Comparison of ENCODE assay signal across 30 cellular contexts in genomic region chr4:15577508-15577907, GRCh38.
DNase-seq lines count a peak whose midpoint lies in the region; ATAC-seq and TF ChIP-seq lines count a peak whose summit lies in the region.
"Had no signal": no experiment of that assay in that cellular context is flagged by ENCODE, and none has a peak within 500 bp of the region (broad histone marks: within the 10 kb centered on the region; RNA-seq: fewer than 3 reads in every experiment).

No MANE protein-coding gene starts in this region.

- intact Hi-C loops in IMR-90 (cut with micrococcal nuclease): no loop called here

- peaks cover 9% of the 10 kb centered on the region; the same call in 1 of the 2 replicates for H3K36me3 ChIP-seq in IMR-90 (ENCODE audit: control insufficient read depth, insufficient read depth, low read length)
- H3K36me3 ChIP-seq: breast epithelium, colonic mucosa, HAP-1 had no signal

- H3K9me3 Mint-ChIP-seq in activated CD4-positive, alpha-beta memory T cell treated with anti-CD3 and anti-CD28 coated beads, Interleukin-2, amount 10 ng/mL, durations not matched to agents 7 days and 5 days: no peaks in the 10 kb centered on the region
- H3K9me3 Mint-ChIP-seq: activated naive CD8-positive, alpha-beta T cell treated with anti-CD3 and anti-CD28 coated beads, Interleukin-2, amount 50 U/mL, for 24 hours; activated T-cell treated with anti-CD3 and anti-CD28 coated beads, Interleukin-2, amount 50 U/mL, for 4 hours; mesothelial cell of epicardium; naive B cell; stimulated activated naive CD8-positive, alpha-beta T cell treated with anti-CD3 and anti-CD28 coated beads, Interleukin-15, amount 100 ng/mL, for 72 hours had no signal

- H3K27ac ChIP-seq in IMR-90 (ENCODE audit: insufficient read depth, low read length): no peak overlapping the region
- H3K27ac ChIP-seq: breast epithelium, colonic mucosa, PC-9, tibial artery, VCaP had no signal

- no peaks in the 10 kb centered on the region for H3K27me3 ChIP-seq in IMR-90 (ENCODE audit: control insufficient read depth, insufficient read depth, low read length)
- H3K27me3 ChIP-seq: breast epithelium, colonic mucosa, tibial artery had no signal

- peaks cover 0 to 2% of the 10 kb centered on the region in 2 experiments; a peak in 1 of 4 replicates for H3K79me1 ChIP-seq in IMR-90 (ENCODE audit: low read depth in 1 of 2, low read length in 2 of 2)

- H4K91ac ChIP-seq in IMR-90 (ENCODE audit: insufficient read depth, low read depth, low read length): no peak overlapping the region

- H3K14ac ChIP-seq in IMR-90 (replicated peaks; ENCODE audit: low read depth, low read length): no peak overlapping the region

- no peak overlapping the region for H2AFZ ChIP-seq in IMR-90 (replicated peaks; ENCODE audit: low read length, poor library complexity)
- H2AFZ ChIP-seq: PC-9 had no signal

- peaks cover 3% of the 10 kb centered on the region; the same call in 1 of the 2 replicates for H3K9me1 ChIP-seq in IMR-90 (ENCODE audit: insufficient read depth, low read length)

- in situ Hi-C loops in IMR-90 (cut with MboI; ENCODE audit: low sequenced_read_pairs): no loop called here

- no peaks in the 10 kb centered on the region for H4K20me1 ChIP-seq in IMR-90 (ENCODE audit: insufficient read depth, low read length)

- no peak overlapping the region for H2BK20ac ChIP-seq in IMR-90 (ENCODE audit: low read depth, low read length)

- DNase-seq in AG10803 (ENCODE audit: low read depth): peak; percentile 29
- DNase-seq in IMR-90: peak; percentile 67
- peak; percentile 38 for DNase-seq in fibroblast of peridontal ligament (ENCODE audit: extremely low read depth)
- DNase-seq in renal cortical epithelial cell (ENCODE audit: low read depth): peak; percentile 36
- no peak for DNase-seq in activated CD4-positive, alpha-beta memory T cell treated with anti-CD3 and anti-CD28 coated beads, Interleukin-2, amount 10 ng/mL, durations not matched to agents 7 days and 5 days
- no peak for DNase-seq in NCI-H526 treated with DMSO at 0.1 percent for 48 hours (lab: John Stamatoyannopoulos, UW)
- DNase-seq: activated CD4-positive, alpha-beta T cell treated with anti-CD3 and anti-CD28 coated beads for 4 hours; activated gamma-delta T cell treated with Interleukin-2 at 50 U/mL for 16 hours; activated naive CD8-positive, alpha-beta T cell treated with anti-CD3 and anti-CD28 coated beads, Interleukin-2, amount 50 U/mL, for 24 hours; activated T-cell treated with anti-CD3 and anti-CD28 coated beads, Interleukin-2, amount 50 U/mL, for 4 hours; CD4-positive, CD25-positive, alpha-beta regulatory T cell; colonic mucosa; left ventricle myocardium superior; naive B cell; NCI-H1105; NCI-H2029 treated with DMSO at 0.1 percent for 48 hours; NCI-H526; nucleus accumbens; PC-9; Right ventricle myocardium superior; small intestine; stimulated activated naive CD8-positive, alpha-beta T cell treated with anti-CD3 and anti-CD28 coated beads, Interleukin-15, amount 100 ng/mL, for 72 hours; tibial artery had no signal

- no peak overlapping the region for H2AK9ac ChIP-seq in IMR-90 (replicated peaks; ENCODE audit: low read depth, low read length, poor library complexity)

- H3K4ac ChIP-seq in IMR-90 (ENCODE audit: low read depth, low read length): no peak overlapping the region

- no peak overlapping the region for H2BK120ac ChIP-seq in IMR-90 (ENCODE audit: low read depth, low read length)

- no peak overlapping the region for H4K8ac ChIP-seq in IMR-90 (ENCODE audit: low read depth in 2 of 2, low read length in 2 of 2)

- H3K56ac ChIP-seq in IMR-90 (ENCODE audit: extremely low read depth, insufficient read depth, low read length): no peak overlapping the region

- no peaks in the 10 kb centered on the region for H3K4me1 Mint-ChIP-seq in activated CD4-positive, alpha-beta memory T cell treated with anti-CD3 and anti-CD28 coated beads, Interleukin-2, amount 10 ng/mL, durations not matched to agents 7 days and 5 days
- H3K4me1 Mint-ChIP-seq: activated naive CD8-positive, alpha-beta T cell treated with anti-CD3 and anti-CD28 coated beads, Interleukin-2, amount 50 U/mL, for 24 hours; CD4-positive, CD25-positive, alpha-beta regulatory T cell; mesothelial cell of epicardium; stimulated activated naive CD8-positive, alpha-beta T cell treated with anti-CD3 and anti-CD28 coated beads, Interleukin-15, amount 100 ng/mL, for 72 hours had no signal

- H2BK15ac ChIP-seq in IMR-90 (ENCODE audit: low read depth, low read length): no peak overlapping the region

- no peaks in the 10 kb centered on the region for H3K36me3 Mint-ChIP-seq in activated CD4-positive, alpha-beta memory T cell treated with anti-CD3 and anti-CD28 coated beads, Interleukin-2, amount 10 ng/mL, durations not matched to agents 7 days and 5 days (ENCODE audit: low read depth)
- H3K36me3 Mint-ChIP-seq: naive B cell had no signal

- POLR2A ChIA-PET in IMR-90 (lab: Charles Lee; ENCODE audit: unreplicated experiment): no interaction called here
- POLR2A ChIA-PET in activated CD4-positive, alpha-beta memory T cell treated with anti-CD3 and anti-CD28 coated beads, Interleukin-2, amount 10 ng/mL, durations not matched to agents 7 days and 5 days (lab: Charles Lee): interaction anchor here (0.5 to 1.5 kb wide), 2 partner anchors 11 to 789 kb away, joined by 3 to 4 read pairs; no protein-coding TSS in a partner anchor

- no peaks in the 10 kb centered on the region for H3K27me3 Mint-ChIP-seq in activated CD4-positive, alpha-beta memory T cell treated with anti-CD3 and anti-CD28 coated beads, Interleukin-2, amount 10 ng/mL, durations not matched to agents 7 days and 5 days
- H3K27me3 Mint-ChIP-seq: activated naive CD8-positive, alpha-beta T cell treated with anti-CD3 and anti-CD28 coated beads, Interleukin-2, amount 50 U/mL, for 24 hours; CD4-positive, CD25-positive, alpha-beta regulatory T cell; naive B cell; stimulated activated naive CD8-positive, alpha-beta T cell treated with anti-CD3 and anti-CD28 coated beads, Interleukin-15, amount 100 ng/mL, for 72 hours had no signal

- H3K4me2 ChIP-seq in IMR-90 (ENCODE audit: low read depth, low read length): no peak overlapping the region
- H3K4me2 ChIP-seq: PC-9 had no signal

- TF ChIP-seq CTCF in AG10803 (conservative IDR thresholded peaks at IDR 0.05; ENCODE audit: low read length) (no peak), IMR-90 (conservative IDR thresholded peaks at IDR 0.05; ENCODE audit: low read depth, low read length) (no peak)

- CTCF ChIA-PET in IMR-90 (lab: Yijun Ruan, JAX): no interaction called here
- CTCF ChIA-PET in activated CD4-positive, alpha-beta memory T cell treated with anti-CD3 and anti-CD28 coated beads, Interleukin-2, amount 10 ng/mL, durations not matched to agents 7 days and 5 days (lab: Charles Lee): no interaction called here

- H3K27ac Mint-ChIP-seq in activated CD4-positive, alpha-beta memory T cell treated with anti-CD3 and anti-CD28 coated beads, Interleukin-2, amount 10 ng/mL, durations not matched to agents 7 days and 5 days: no peak overlapping the region
- H3K27ac Mint-ChIP-seq: activated naive CD8-positive, alpha-beta T cell treated with anti-CD3 and anti-CD28 coated beads, Interleukin-2, amount 50 U/mL, for 24 hours; CD4-positive, CD25-positive, alpha-beta regulatory T cell; mesothelial cell of epicardium had no signal

- dilution Hi-C loops in IMR-90 (cut with HindIII; ENCODE audit: low sequenced_read_pairs, unreplicated experiment): no loop called here

- H3K4me3 ChIP-seq in AG10803 (ENCODE audit: low read length) (no peak overlapping the region), IMR-90 (ENCODE audit: insufficient read depth, low read depth, low read length) (no peak overlapping the region)
- H3K4me3 ChIP-seq: breast epithelium, colonic mucosa, HAP-1, K562, PC-9, tibial artery had no signal

- BruUV-seq in IMR-90 (replicated peaks; lab: Mats Ljungman, UMichigan): no TSS peak

- H3K4me1 ChIP-seq in IMR-90 (ENCODE audit: control insufficient read depth, insufficient read depth, low read length): peaks cover 2% of the 10 kb centered on the region
- H3K4me1 ChIP-seq: breast epithelium, colonic mucosa, HAP-1 had no signal

- no peak overlapping the region for H3K18ac ChIP-seq in IMR-90 (ENCODE audit: low read depth, low read length)

- no peak overlapping the region for H3K9ac ChIP-seq in IMR-90 (ENCODE audit: low read depth, low read length)

- H2AK5ac ChIP-seq in IMR-90 (ENCODE audit: low read depth, low read length): no peak overlapping the region

- ATAC-seq in IMR-90 (ENCODE audit: low read depth) (peak; percentile 85), GM21381 (IDR thresholded peaks at IDR 0.05; ENCODE audit: unreplicated experiment) (no peak)
- ATAC-seq: activated naive CD8-positive, alpha-beta T cell treated with anti-CD3 and anti-CD28 coated beads, Interleukin-2, amount 50 U/mL, for 24 hours; activated T-cell treated with anti-CD3 and anti-CD28 coated beads, Interleukin-2, amount 50 U/mL, for 4 hours; esophagus mucosa; K562; left ventricle myocardium superior; stimulated activated naive CD8-positive, alpha-beta T cell treated with anti-CD3 and anti-CD28 coated beads, Interleukin-15, amount 100 ng/mL, for 72 hours had no signal

- H3K23ac ChIP-seq in IMR-90 (ENCODE audit: low read depth, low read length): no peak overlapping the region

- no peak for TF ChIP-seq RAD21 in IMR-90 (IDR thresholded peaks at IDR 0.05; ENCODE audit: low read length)

- no peak overlapping the region for H2BK5ac ChIP-seq in IMR-90 (ENCODE audit: low read depth, low read length, poor library complexity, severe bottlenecking)

- TF ChIP-seq POLR2A in IMR-90 (IDR thresholded peaks at IDR 0.05; ENCODE audit: low read depth, low read length): no peak

- no peak overlapping the region for H3K4me3 Mint-ChIP-seq in activated CD4-positive, alpha-beta memory T cell treated with anti-CD3 and anti-CD28 coated beads, Interleukin-2, amount 10 ng/mL, durations not matched to agents 7 days and 5 days
- H3K4me3 Mint-ChIP-seq: activated naive CD8-positive, alpha-beta T cell treated with anti-CD3 and anti-CD28 coated beads, Interleukin-2, amount 50 U/mL, for 24 hours; activated T-cell treated with anti-CD3 and anti-CD28 coated beads, Interleukin-2, amount 50 U/mL, for 4 hours; CD4-positive, CD25-positive, alpha-beta regulatory T cell; mesothelial cell of epicardium; naive B cell; stimulated activated naive CD8-positive, alpha-beta T cell treated with anti-CD3 and anti-CD28 coated beads, Interleukin-15, amount 100 ng/mL, for 72 hours had no signal

- H3K9me3 ChIP-seq in IMR-90 (ENCODE audit: control insufficient read depth, insufficient read depth, low read length): no peaks in the 10 kb centered on the region
- H3K9me3 ChIP-seq: breast epithelium, colonic mucosa, HAP-1, tibial artery had no signal

- no peak overlapping the region for H4K5ac ChIP-seq in IMR-90 (ENCODE audit: low read depth, low read length)

TF ChIP-seq in IMR-90, 13 proteins besides CTCF, POLR2A, EP300 and RAD21 (continues in another document):
- TF ChIP-seq RCOR1 (IDR thresholded peaks at IDR 0.05; ENCODE audit: insufficient replicate concordance, low read length): no peak
- TF ChIP-seq BHLHE40 (IDR thresholded peaks at IDR 0.05; ENCODE audit: low read depth, low read length): no peak

Comparison
In these comparisons a context has a peak if more than half of its experiments do, and no peak if none do; other contexts are left out.
1. DNase-seq: peak in AG10803 (single experiment), IMR-90 (single experiment), fibroblast of peridontal ligament (single experiment) and renal cortical epithelial cell (single experiment); none in activated CD4-positive, alpha-beta memory T cell treated with anti-CD3 and anti-CD28 coated beads, Interleukin-2, amount 10 ng/mL, durations not matched to agents 7 days and 5 days (single experiment) and NCI-H526 treated with DMSO at 0.1 percent for 48 hours (single experiment).